30 cellular contexts compared by ENCODE assay signal in genomic region chr10:88783734-88784133, GRCh38. TPM values are rescaled to one million over a fixed set of nuclear protein-coding genes. Genes with fewer than 3 reads are reported as not detected.
DNase-seq lines count a peak whose midpoint lies in the region; ATAC-seq and TF ChIP-seq lines count a peak whose summit lies in the region.
"Had no signal": no experiment of that assay in that cellular context is flagged by ENCODE, and none has a peak within 500 bp of the region (broad histone marks: within the 10 kb centered on the region; RNA-seq: fewer than 3 reads in every experiment).

No MANE protein-coding gene starts in this region.

- no peak overlapping the region for H2AFZ ChIP-seq in mesenchymal stem cell (ENCODE audit: low read depth, low read length)
- H2AFZ ChIP-seq: GM23248 had no signal

- H3K4ac ChIP-seq in mesenchymal stem cell (ENCODE audit: low read depth in 1 of 2, low read length in 2 of 2), result no peak overlapping the region

- H3K23ac ChIP-seq in mesenchymal stem cell (ENCODE audit: low read length in 2 of 2), result no peak overlapping the region

- intact Hi-C loops in Right ventricle myocardium superior (cut with DNase I), result no loop called here
- intact Hi-C loops in breast epithelium (cut with DNase I; ENCODE audit: low total_unique reads), result no loop called here

- no peaks in the 10 kb centered on the region for H3K79me1 ChIP-seq in mesenchymal stem cell (replicated peaks; ENCODE audit: low read length, poor library complexity, severe bottlenecking)

- H2BK12ac ChIP-seq in mesenchymal stem cell (ENCODE audit: low read length in 2 of 2), result no peak overlapping the region

- TF ChIP-seq POLR2A in NB4 (IDR thresholded peaks at IDR 0.05; ENCODE audit: extremely low read depth, insufficient read length) (no peak), breast epithelium (IDR thresholded peaks at IDR 0.05) (no peak)

- no peak for TF ChIP-seq CTCF in NB4 (IDR thresholded peaks at IDR 0.05; ENCODE audit: low read depth, low read length)
- no peak for TF ChIP-seq CTCF in astrocyte of the cerebellum (IDR thresholded peaks at IDR 0.05; ENCODE audit: low read depth, low read length, missing control alignments)
- TF ChIP-seq CTCF in breast epithelium (IDR thresholded peaks at IDR 0.05), result no peak

- H3K4me2 ChIP-seq in mesenchymal stem cell (ENCODE audit: low read length, poor library complexity, severe bottlenecking), result no peak overlapping the region

- H3K27ac ChIP-seq in mesenchymal stem cell (ENCODE audit: low read length, poor library complexity, severe bottlenecking) (no peak overlapping the region), breast epithelium (no peak overlapping the region)
- H3K27ac ChIP-seq: epithelial cell of prostate, GM23248, lower lobe of right lung, SK-N-MC had no signal

- peak; percentile 32 for DNase-seq in ELR (ENCODE audit: low read depth)
- peak; percentile 22 for DNase-seq in NB4 (ENCODE audit: low read depth)
- peak; percentile 11 for DNase-seq in astrocyte of the cerebellum (ENCODE audit: low read depth)
- DNase-seq in mesenchymal stem cell, result peak; percentile 16
- DNase-seq in Right ventricle myocardium superior, result no peak
- DNase-seq in breast epithelium (ENCODE audit: low spot score in 2 of 2), result no peak
- DNase-seq: activated naive CD4-positive, alpha-beta T cell treated with anti-CD3 and anti-CD28 coated beads for 36 hours; activated T-cell treated with anti-CD3 and anti-CD28 coated beads, Interleukin-2, amount 50 U/mL, for 4 hours; CD4-positive, alpha-beta memory T cell; DMS153; GM23248; hypothalamus; Kasumi-1; lower lobe of right lung; NCI-H1105; NCI-H510A; small intestine; stimulated activated CD4-positive, alpha-beta T cell treated with anti-CD3 and anti-CD28 coated beads, Interleukin-2, amount 100 ng/mL, for 48 hours; stimulated activated naive B cell treated with anti-CD40 and anti-IgM and Interleukin-4, amounts not matched to agents 10 μg/mL and 1 μg/mL and 100 μg/mL, for 72 hours; T-helper 9 cell had no signal

- H3K14ac ChIP-seq in mesenchymal stem cell (ENCODE audit: low read length in 2 of 2), result no peak overlapping the region

- H2BK120ac ChIP-seq in mesenchymal stem cell (ENCODE audit: low read depth, low read length), result no peak overlapping the region

- 56% methylated on average over 1 of the region's 3 CpGs for WGBS in mesenchymal stem cell

- no peaks in the 10 kb centered on the region for H3K36me3 ChIP-seq in mesenchymal stem cell (ENCODE audit: control insufficient read depth in 1 of 2, insufficient read depth in 2 of 2, low read depth in 1 of 2, low read length in 2 of 2)
- H3K36me3 ChIP-seq in breast epithelium, result no peaks in the 10 kb centered on the region
- H3K36me3 ChIP-seq: lower lobe of right lung had no signal

- H3K27me3 ChIP-seq in mesenchymal stem cell (ENCODE audit: control insufficient read depth in 1 of 2, insufficient read depth in 1 of 2, low read length in 2 of 2) (no peaks in the 10 kb centered on the region), breast epithelium (no peaks in the 10 kb centered on the region)

- H2AK5ac ChIP-seq in mesenchymal stem cell (ENCODE audit: low read length, severe bottlenecking), result no peak overlapping the region

- H2BK5ac ChIP-seq in mesenchymal stem cell (ENCODE audit: low read depth, low read length, poor library complexity, severe bottlenecking), result no peak overlapping the region

- H3K4me3 ChIP-seq in NB4 (ENCODE audit: low read depth, low read length) (no peak overlapping the region), astrocyte of the cerebellum (ENCODE audit: low read depth, low read length) (no peak overlapping the region), mesenchymal stem cell (ENCODE audit: insufficient read depth in 1 of 2, low read depth in 1 of 2, low read length in 2 of 2) (no peak overlapping the region), breast epithelium (no peak overlapping the region)
- H3K4me3 ChIP-seq: GM23248, lower lobe of right lung, SK-N-MC had no signal

- ATAC-seq in Right ventricle myocardium superior (ENCODE audit: poor library complexity) (no peak), HG02981 (IDR thresholded peaks at IDR 0.05; ENCODE audit: unreplicated experiment) (no peak), GM18870 (IDR thresholded peaks at IDR 0.05; ENCODE audit: unreplicated experiment) (no peak)
- ATAC-seq: activated CD4-positive, CD25-positive, alpha-beta regulatory T cell treated with anti-CD3 and anti-CD28 coated beads, Interleukin-2, amount 50 U/mL, for 24 hours; activated T-cell treated with anti-CD3 and anti-CD28 coated beads, Interleukin-2, amount 50 U/mL, for 4 hours; lower lobe of right lung; stimulated activated naive B cell treated with anti-CD40 and anti-IgM and Interleukin-4, amounts not matched to agents 10 μg/mL and 1 μg/mL and 100 μg/mL, for 72 hours had no signal

- no peak overlapping the region for H4K8ac ChIP-seq in mesenchymal stem cell (ENCODE audit: low read length)

- H2BK15ac ChIP-seq in mesenchymal stem cell (ENCODE audit: low read depth, poor library complexity, severe bottlenecking), result no peak overlapping the region

- H3K9ac ChIP-seq in mesenchymal stem cell (ENCODE audit: low read length), result no peak overlapping the region
- H3K9ac ChIP-seq: GM23248 had no signal

- H3K4me1 ChIP-seq in mesenchymal stem cell (ENCODE audit: control insufficient read depth, insufficient read depth, low read depth, low read length), result no peaks in the 10 kb centered on the region
- no peaks in the 10 kb centered on the region for H3K4me1 ChIP-seq in breast epithelium
- H3K4me1 ChIP-seq: lower lobe of right lung had no signal

- H3K9me3 ChIP-seq in mesenchymal stem cell (ENCODE audit: control insufficient read depth, low read length) (no peaks in the 10 kb centered on the region), breast epithelium (no peaks in the 10 kb centered on the region)
- H3K9me3 ChIP-seq: lower lobe of right lung had no signal

- no peak overlapping the region for H3K18ac ChIP-seq in mesenchymal stem cell (ENCODE audit: low read depth in 1 of 2, low read length in 2 of 2)

- no peak overlapping the region for H4K91ac ChIP-seq in mesenchymal stem cell (ENCODE audit: low read length)

- in situ Hi-C loops in astrocyte of the cerebellum (cut with HindIII; ENCODE audit: low sequenced_read_pairs), result no loop called here

RNA-seq across cellular contexts. Expression of gene LIPM, which starts 18.8 kb away (rescaled TPM):
- polyA plus RNA-seq in mesenchymal stem cell (2013, experiment 1 of 2), result not detected
- polyA plus RNA-seq in mesenchymal stem cell (2013, experiment 2 of 2), result not detected
- total RNA-seq in Right ventricle myocardium superior (not detected), breast epithelium (not detected)
- total RNA-seq: activated CD8-positive, alpha-beta memory T cell treated with anti-CD3 and anti-CD28 coated beads for 36 hours; activated naive CD4-positive, alpha-beta T cell treated with anti-CD3 and anti-CD28 coated beads for 36 hours; activated T-cell treated with anti-CD3 and anti-CD28 coated beads, Interleukin-2, amount 50 U/mL, for 4 hours; CD4-positive, alpha-beta memory T cell; frontal cortex; GM23248; lower lobe of right lung; mucosa of gallbladder; pulmonary artery endothelial cell; temporal lobe had no signal
- polyA plus RNA-seq: CD4-positive, alpha-beta memory T cell; GM23248; small intestine had no signal

RNA-seq across cellular contexts. Expression of gene LIPN, which starts 23.9 kb away (rescaled TPM):
- polyA plus RNA-seq in mesenchymal stem cell (2013, experiment 1 of 2), result not detected
- polyA plus RNA-seq in mesenchymal stem cell (2013, experiment 2 of 2), result not detected
- total RNA-seq in Right ventricle myocardium superior (not detected), breast epithelium (not detected)
- total RNA-seq: activated CD8-positive, alpha-beta memory T cell treated with anti-CD3 and anti-CD28 coated beads for 36 hours; activated naive CD4-positive, alpha-beta T cell treated with anti-CD3 and anti-CD28 coated beads for 36 hours; activated T-cell treated with anti-CD3 and anti-CD28 coated beads, Interleukin-2, amount 50 U/mL, for 4 hours; CD4-positive, alpha-beta memory T cell; frontal cortex; GM23248; mucosa of gallbladder; pulmonary artery endothelial cell had no signal
- polyA plus RNA-seq: GM23248 had no signal

Comparison
In these comparisons a context has a peak if more than half of its experiments do, and no peak if none do; other contexts are left out.
1. DNase-seq: peak in ELR (single experiment), NB4 (single experiment), astrocyte of the cerebellum (single experiment) and mesenchymal stem cell (single experiment); none in Right ventricle myocardium superior (single experiment) and breast epithelium (0 of 2).